Comparison of ENCODE assay signal across 17 cellular contexts in the genomic region with DNA sequence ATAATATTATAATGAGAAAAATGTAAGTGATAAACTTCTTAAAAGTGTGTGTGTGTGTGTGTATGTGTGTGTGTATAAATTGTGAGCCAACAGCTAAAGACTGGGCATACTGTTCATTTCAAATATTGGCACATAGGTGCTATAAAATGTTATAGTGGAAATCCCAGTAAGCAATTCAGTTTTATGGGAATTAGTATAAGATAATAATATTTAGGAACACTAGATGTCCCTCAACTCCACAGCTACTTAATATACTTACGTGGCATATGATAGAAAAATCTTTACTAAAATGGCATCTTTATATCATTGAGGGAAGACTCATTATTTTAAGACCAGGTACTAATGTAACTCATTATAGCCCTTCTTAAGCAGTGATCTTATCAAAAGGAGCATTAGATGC.
DNase-seq lines count a peak whose midpoint lies in the region; TF ChIP-seq lines count a peak whose summit lies in the region.
"Had no signal": no experiment of that assay in that cellular context is flagged by ENCODE, and none has a peak within 500 bp of the region (broad histone marks: within the 10 kb centered on the region; RNA-seq: fewer than 3 reads in every experiment).

No MANE protein-coding gene starts in this region.

- no peak overlapping the region for H3K27ac Mint-ChIP-seq in osteocyte (ENCODE audit: unreplicated experiment)
- H3K27ac Mint-ChIP-seq: activated naive CD8-positive, alpha-beta T cell; WTC11 had no signal

- no peaks in the 10 kb centered on the region for H3K9me3 Mint-ChIP-seq in osteocyte (ENCODE audit: unreplicated experiment)
- H3K9me3 Mint-ChIP-seq: central memory CD8-positive, alpha-beta T cell; WTC11 had no signal

- no peaks in the 10 kb centered on the region for H3K4me1 Mint-ChIP-seq in osteocyte (ENCODE audit: unreplicated experiment)
- H3K4me1 Mint-ChIP-seq: central memory CD8-positive, alpha-beta T cell; WTC11 had no signal

- peak; percentile 31 for DNase-seq in DMS 273 (lab: John Stamatoyannopoulos, UW; ENCODE audit: unreplicated experiment)
- no peak for DNase-seq in DMS 273 treated with DMSO at 0.1 percent for 48 hours (lab: John Stamatoyannopoulos, UW)
- peak; percentile 2 for DNase-seq in NAMALWA (ENCODE audit: low spot score)
- DNase-seq in cardiac fibroblast (ENCODE audit: low read depth in 2 of 2) = peak; percentile 22 to 35
- no peak for DNase-seq in osteocyte (ENCODE audit: extremely low spot score, unreplicated experiment)
- DNase-seq in activated effector memory CD4-positive, alpha-beta T cell treated with anti-CD3 and anti-CD28 coated beads, Interleukin-2, amount 50 U/mL, for 16 hours = no peak
- DNase-seq in activated T-cell treated with anti-CD3 and anti-CD28 coated beads, Interleukin-2, amount 50 U/mL, for 48 hours = no peak
- DNase-seq in T-helper 2 cell = no peak
- DNase-seq: 8988T, mesenchymal stem cell, MM.1S, NCI-H774 had no signal

- peaks cover 10% of the 10 kb centered on the region for H3K36me3 Mint-ChIP-seq in osteocyte (ENCODE audit: unreplicated experiment)

- no peaks in the 10 kb centered on the region for H3K27me3 Mint-ChIP-seq in osteocyte (ENCODE audit: unreplicated experiment)
- H3K27me3 Mint-ChIP-seq: activated naive CD8-positive, alpha-beta T cell; central memory CD8-positive, alpha-beta T cell had no signal

- no peak overlapping the region for H3K4me3 ChIP-seq in cardiac fibroblast (replicated peaks in 1 of 2; ENCODE audit: low read depth in 2 of 2, low read length in 2 of 2)
- H3K4me3 ChIP-seq: HAP-1, suprapubic skin had no signal

- H3K4me3 Mint-ChIP-seq in osteocyte (ENCODE audit: unreplicated experiment) = no peak overlapping the region
- H3K4me3 Mint-ChIP-seq: activated naive CD8-positive, alpha-beta T cell; central memory CD8-positive, alpha-beta T cell; WTC11 had no signal

- TF ChIP-seq CTCF in cardiac fibroblast (IDR thresholded peaks at IDR 0.05; ENCODE audit: low read depth, low read length) (no peak), osteocyte (IDR thresholded peaks at IDR 0.05) (peak; percentile 48)

Comparison
In these comparisons a context has a peak if more than half of its experiments do, and no peak if none do; other contexts are left out.
1. DNase-seq: peak in DMS 273 (single experiment), NAMALWA (single experiment) and cardiac fibroblast (2 of 2); none in DMS 273 treated with DMSO at 0.1 percent for 48 hours (single experiment), osteocyte (single experiment), activated effector memory CD4-positive, alpha-beta T cell treated with anti-CD3 and anti-CD28 coated beads, Interleukin-2, amount 50 U/mL, for 16 hours (single experiment), activated T-cell treated with anti-CD3 and anti-CD28 coated beads, Interleukin-2, amount 50 U/mL, for 48 hours (0 of 2) and T-helper 2 cell (0 of 5).